In the genomic region with DNA sequence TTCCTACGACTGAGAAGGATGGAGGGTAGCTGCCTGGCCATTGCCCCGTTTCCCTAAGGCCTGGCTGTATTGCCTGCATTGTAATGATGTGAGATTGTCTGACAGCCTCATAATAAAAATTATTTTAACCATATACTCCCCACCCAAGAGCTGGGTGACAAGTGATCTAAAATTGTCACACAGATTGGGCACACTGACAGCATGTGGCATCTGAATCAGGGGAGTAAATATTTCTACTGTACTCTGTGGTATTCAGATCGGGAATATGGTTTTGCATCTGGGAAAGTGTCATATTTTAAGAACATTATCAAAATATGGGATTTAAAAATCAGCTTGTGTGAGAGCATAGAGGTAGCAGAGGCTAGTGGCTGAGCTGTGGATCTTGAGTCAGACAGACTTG, we compare ENCODE assay signal across 32 cellular contexts.
"Had no signal": no experiment of that assay in that cellular context is flagged by ENCODE, and none has a peak within 500 bp of the region (broad histone marks: within the 10 kb centered on the region; RNA-seq: fewer than 3 reads in every experiment).

No MANE protein-coding gene starts in this region.

- H3K4me3 ChIP-seq: adrenal gland, esophagus squamous epithelium, hepatocyte, pancreas, prostate gland, tibial nerve had no signal

- H3K36me3 Mint-ChIP-seq: activated CD4-positive, alpha-beta memory T cell treated with anti-CD3 and anti-CD28 coated beads for 36 hours; activated naive CD8-positive, alpha-beta T cell treated with anti-CD3 and anti-CD28 coated beads for 36 hours; mesothelial cell of epicardium; naive thymus-derived CD8-positive, alpha-beta T cell had no signal

- DNase-seq: activated CD4-positive, alpha-beta memory T cell treated with anti-CD3 and anti-CD28 coated beads for 36 hours; activated CD4-positive, alpha-beta T cell treated with anti-CD3 and anti-CD28 coated beads for 48 hours; activated CD8-positive, alpha-beta memory T cell treated with anti-CD3 and anti-CD28 coated beads, Interleukin-2, amount 50 U/mL, for 4 hours; activated effector memory CD4-positive, alpha-beta T cell treated with anti-CD3 and anti-CD28 coated beads, Interleukin-2, amount 50 U/mL, for 16 hours; activated naive CD4-positive, alpha-beta T cell treated with anti-CD3 and anti-CD28 coated beads for 36 hours; activated naive CD8-positive, alpha-beta T cell treated with anti-CD3 and anti-CD28 coated beads for 36 hours; activated T-cell treated with anti-CD3 and anti-CD28 coated beads, Interleukin-2, amount 50 U/mL, for 1 hour; adrenal gland; aorta; brain microvascular endothelial cell; central memory CD4-positive, alpha-beta T cell; esophagus squamous epithelium; foreskin melanocyte; islet precursor cell; naive thymus-derived CD8-positive, alpha-beta T cell; nucleus accumbens; pancreas; stimulated activated CD4-positive, alpha-beta T cell treated with anti-CD3 and anti-CD28 coated beads, Interleukin-2, amount 100 ng/mL, for 48 hours; stimulated activated naive CD4-positive, alpha-beta T cell treated with Interleukin-2 at 50 U/mL for 16 hours; substantia nigra; SW 1271; T-helper 9 cell; WERI-Rb-1 had no signal

- ATAC-seq: activated CD4-positive, CD25-positive, alpha-beta regulatory T cell treated with anti-CD3 and anti-CD28 coated beads, Interleukin-2, amount 50 U/mL, for 24 hours; naive thymus-derived CD8-positive, alpha-beta T cell; pancreas had no signal

- H3K4me3 Mint-ChIP-seq: activated CD4-positive, alpha-beta memory T cell treated with anti-CD3 and anti-CD28 coated beads for 36 hours; activated naive CD4-positive, alpha-beta T cell treated with anti-CD3 and anti-CD28 coated beads for 36 hours; activated naive CD8-positive, alpha-beta T cell treated with anti-CD3 and anti-CD28 coated beads for 36 hours; activated T-helper 1 cell treated with anti-CD3 and anti-CD28 coated beads, Interleukin-12 subunit alpha, Interleukin-12 subunit beta, Interleukin-2, Interleukin-4 antibody, amounts not matched to agents 30 ng/mL and 10 ng/mL and 1 ng/mL, durations not matched to agents 14 hours and 24 hours and 36 hours; dendritic cell treated with granulocyte-macrophage colony-stimulating factor and Interleukin-4, amounts not matched to agents 40 ng/mL and 50 ng/mL, for 4 days; mesothelial cell of epicardium; naive thymus-derived CD8-positive, alpha-beta T cell; neural crest cell; T-helper 1 cell treated with Interleukin-12 subunit alpha and Interleukin-12 subunit beta and Interleukin-4 antibody, amounts not matched to agents 30 μg/mL and 1 μg/mL, for 36 hours had no signal

- H3K4me1 ChIP-seq: prostate gland had no signal

- H3K4me1 Mint-ChIP-seq: activated naive CD8-positive, alpha-beta T cell treated with anti-CD3 and anti-CD28 coated beads for 36 hours; neural crest cell had no signal

- H3K27ac ChIP-seq: brain microvascular endothelial cell, esophagus squamous epithelium, hepatocyte, pancreas, prostate gland, tibial nerve, WERI-Rb-1 had no signal

- H3K36me3 ChIP-seq: adrenal gland, prostate gland, WERI-Rb-1 had no signal

- H3K9me3 ChIP-seq: adrenal gland, esophagus squamous epithelium, pancreas, prostate gland, tibial nerve had no signal

- H2AFZ ChIP-seq: hepatocyte had no signal

- H3K27ac Mint-ChIP-seq: activated CD4-positive, alpha-beta memory T cell treated with anti-CD3 and anti-CD28 coated beads for 36 hours; activated naive CD4-positive, alpha-beta T cell treated with anti-CD3 and anti-CD28 coated beads for 36 hours; activated naive CD8-positive, alpha-beta T cell treated with anti-CD3 and anti-CD28 coated beads for 36 hours; activated T-helper 1 cell treated with anti-CD3 and anti-CD28 coated beads, Interleukin-12 subunit alpha, Interleukin-12 subunit beta, Interleukin-2, Interleukin-4 antibody, amounts not matched to agents 30 ng/mL and 10 ng/mL and 1 ng/mL, durations not matched to agents 14 hours and 24 hours and 36 hours; dendritic cell treated with granulocyte-macrophage colony-stimulating factor and Interleukin-4, amounts not matched to agents 40 ng/mL and 50 ng/mL, for 4 days; mesothelial cell of epicardium; naive thymus-derived CD8-positive, alpha-beta T cell; T-helper 1 cell treated with Interleukin-12 subunit alpha and Interleukin-12 subunit beta and Interleukin-4 antibody, amounts not matched to agents 30 μg/mL and 1 μg/mL, for 36 hours had no signal

- H3K27me3 ChIP-seq: adrenal gland, brain microvascular endothelial cell, esophagus squamous epithelium, hepatocyte, pancreas, tibial nerve had no signal

- H3K79me2 ChIP-seq: hepatocyte had no signal

- H3K4me2 ChIP-seq: hepatocyte had no signal

- H3K9me3 Mint-ChIP-seq: activated CD4-positive, alpha-beta memory T cell treated with anti-CD3 and anti-CD28 coated beads for 36 hours; activated naive CD4-positive, alpha-beta T cell treated with anti-CD3 and anti-CD28 coated beads for 36 hours; activated naive CD8-positive, alpha-beta T cell treated with anti-CD3 and anti-CD28 coated beads for 36 hours; activated T-helper 1 cell treated with anti-CD3 and anti-CD28 coated beads, Interleukin-12 subunit alpha, Interleukin-12 subunit beta, Interleukin-2, Interleukin-4 antibody, amounts not matched to agents 30 ng/mL and 10 ng/mL and 1 ng/mL, durations not matched to agents 14 hours and 24 hours and 36 hours; dendritic cell treated with granulocyte-macrophage colony-stimulating factor and Interleukin-4, amounts not matched to agents 40 ng/mL and 50 ng/mL, for 4 days; T-helper 1 cell treated with Interleukin-12 subunit alpha and Interleukin-12 subunit beta and Interleukin-4 antibody, amounts not matched to agents 30 μg/mL and 1 μg/mL, for 36 hours had no signal
